Comparison of ENCODE assay signal across 25 cellular contexts in genomic region chr17:79566251-79566955, GRCh38. TPM values are rescaled to one million over a fixed set of nuclear protein-coding genes. Genes with fewer than 3 reads are reported as not detected.
DNase-seq lines count a peak whose midpoint lies in the region; ATAC-seq, FAIRE-seq and TF ChIP-seq lines count a peak whose summit lies in the region.
"Had no signal": no experiment of that assay in that cellular context is flagged by ENCODE, and none has a peak within 500 bp of the region (broad histone marks: within the 10 kb centered on the region; RNA-seq: fewer than 3 reads in every experiment).

No MANE protein-coding gene starts in this region.

- intact Hi-C loops in posterior vena cava (cut with DNase I) = no loop called here

- H3K9ac ChIP-seq in H1 (replicated peaks in 1 of 4; ENCODE audit: extremely low read depth in 1 of 4, low read depth in 3 of 4, low read length in 3 of 4) (no peak overlapping the region), trophoblast cell (ENCODE audit: low read length) (no peak overlapping the region)
- H3K9ac ChIP-seq: BLaER1 had no signal

- POLR2A ChIA-PET in A549 (lab: Yijun Ruan, JAX) (interaction anchor here (0.6 kb wide), 2 partner anchors 23 to 131 kb away, joined by 3 read pairs; no protein-coding TSS in a partner anchor), H1 (lab: Charles Lee; ENCODE audit: partially characterized antibody) (no interaction called here)

- DNase-seq in A549 (ENCODE audit: low read depth in 1 of 2, low spot score in 1 of 2) (no peak), caudate nucleus (lab: John Stamatoyannopoulos, UW) (no peak), H1 (ENCODE audit: low read depth in 1 of 2, low spot score in 2 of 2) (no peak), posterior vena cava (ENCODE audit: low spot score) (peak; percentile 55), trophoblast cell (no peak), GM19238 (ENCODE audit: insufficient read length, low spot score) (no peak), hippocampal formation (lab: John Stamatoyannopoulos, UW) (no peak), NCI-H2107 treated with DMSO at 0.1 percent for 48 hours (lab: John Stamatoyannopoulos, UW; ENCODE audit: unreplicated experiment) (no peak)
- DNase-seq: Calu3; CD8-positive, alpha-beta T cell; DMS53; DND-41; EL; H7; HFFc6 had no signal

- ATAC-seq in A549 = no peak
- ATAC-seq: CD8-positive, alpha-beta T cell; GM23338; HCT116 had no signal

- WGBS in A549 (ENCODE audit: missing lambda C conversion rate) = 92% methylated on average over 12 of the region's 12 CpGs
- 92% methylated on average over 12 of the region's 12 CpGs; no CpG with 5 or more reads in 1 of the 2 experiments for WGBS in H1 (ENCODE audit: extremely low coverage in 1 of 2, insufficient coverage in 1 of 2, insufficient read length in 1 of 2, insufficient replicate concordance in 2 of 2, low coverage in 1 of 2, low lambda C conversion rate in 2 of 2, missing lambda C conversion rate in 1 of 2), 2 experiments
- no CpG with 5 or more reads among the region's 12 CpGs for WGBS in trophoblast cell (ENCODE audit: extremely low coverage, insufficient coverage, insufficient read length)

- TF ChIP-seq RAD21 in A549 (conservative IDR thresholded peaks at IDR 0.05 in 1 of 2, IDR thresholded peaks at IDR 0.05 in 1 of 2) = no peak
- no peak for TF ChIP-seq RAD21 in H1 (IDR thresholded peaks at IDR 0.05 in 1 of 2, conservative IDR thresholded peaks at IDR 0.05 in 1 of 2; ENCODE audit: low read depth in 2 of 2, low read length in 2 of 2)

- H3K27me3 ChIP-seq in H1 (replicated peaks in 1 of 4; ENCODE audit: control insufficient read depth in 3 of 4, extremely low read depth in 1 of 4, insufficient read depth in 3 of 4, low read length in 3 of 4) = no peaks in the 10 kb centered on the region
- no peaks in the 10 kb centered on the region for H3K27me3 ChIP-seq in trophoblast cell (ENCODE audit: insufficient read depth, low read length)
- H3K27me3 ChIP-seq: BLaER1 had no signal

- H2BK120ac ChIP-seq in H1 (replicated peaks; ENCODE audit: low read depth, low read length) (no peak overlapping the region), trophoblast cell (ENCODE audit: insufficient read depth, low read length, poor library complexity) (no peak overlapping the region)

- H4K91ac ChIP-seq in H1 (replicated peaks; ENCODE audit: insufficient read length, low read length) (no peak overlapping the region), trophoblast cell (ENCODE audit: low read depth, low read length) (no peak overlapping the region)

- TF ChIP-seq EP300 in A549 (IDR thresholded peaks at IDR 0.05) (no peak), H1 (IDR thresholded peaks at IDR 0.05; ENCODE audit: borderline replicate concordance in 1 of 2, low read depth in 2 of 2, low read length in 2 of 2) (no peak)

- FAIRE-seq in A549 (lab: Jason Lieb, UNC) (no peak), H1 (lab: Jason Lieb, UNC) (no peak)
- FAIRE-seq: GM12891, HTR-8/SVneo had no signal

- H4K8ac ChIP-seq in H1 (ENCODE audit: extremely low read depth, insufficient read depth, low read length) (peak overlapping the region; percentile 40; the same call in 1 of the 2 replicates), trophoblast cell (ENCODE audit: low read depth, low read length) (no peak overlapping the region)

- H3K23me2 ChIP-seq in H1 (ENCODE audit: low read depth, low read length) = peaks cover 8% of the 10 kb centered on the region; the same call in 1 of the 2 replicates

- CTCF ChIA-PET in A549 (lab: Yijun Ruan, JAX) = interaction anchor here (0.8 to 1.7 kb wide), 3 partner anchors 11 to 174 kb away, joined by 3 to 4 read pairs (median 3); no protein-coding TSS in a partner anchor
- CTCF ChIA-PET in H1 (lab: Charles Lee; ENCODE audit: partially characterized antibody) = interaction anchor here (0.7 to 1.4 kb wide), 5 partner anchors 14 to 166 kb away, joined by 3 read pairs; no protein-coding TSS in a partner anchor

- H3K4me1 ChIP-seq in A549 (peaks cover 42% of the 10 kb centered on the region), H1 (replicated peaks in 1 of 4; ENCODE audit: control insufficient read depth in 3 of 4, insufficient read depth in 4 of 4, low read length in 3 of 4) (no peaks in the 10 kb centered on the region; a peak in 1 of 7 replicates), trophoblast cell (ENCODE audit: control insufficient read depth in 1 of 2, insufficient read depth in 2 of 2, low read length in 2 of 2) (no peaks in the 10 kb centered on the region)

- H3K23ac ChIP-seq in H1 (ENCODE audit: insufficient read length) (no peak overlapping the region), trophoblast cell (ENCODE audit: low read length) (no peak overlapping the region)

- H2BK5ac ChIP-seq in H1 (ENCODE audit: low read depth, low read length) (no peak overlapping the region), trophoblast cell (ENCODE audit: low read depth, low read length, poor library complexity) (no peak overlapping the region)

- H3K79me2 ChIP-seq in H1 (ENCODE audit: control insufficient read depth in 1 of 2, insufficient read depth in 2 of 2, low read length in 2 of 2) (no peaks in the 10 kb centered on the region), trophoblast cell (ENCODE audit: control insufficient read depth, insufficient read depth, low read length, poor library complexity) (no peaks in the 10 kb centered on the region)

- H3K4me2 ChIP-seq in A549 = no peak overlapping the region
- H3K4me2 ChIP-seq in H1 (ENCODE audit: insufficient read depth in 1 of 2, low read depth in 2 of 2, low read length in 2 of 2) = no peak overlapping the region
- H3K4me2 ChIP-seq in trophoblast cell (ENCODE audit: low read length) = no peak overlapping the region
- H3K4me2 ChIP-seq: BLaER1, GM23338 had no signal

- H3K18ac ChIP-seq in H1 (ENCODE audit: extremely low read depth, low read length) (no peak overlapping the region), trophoblast cell (ENCODE audit: low read length) (no peak overlapping the region)

- TF ChIP-seq POLR2A in A549 (IDR thresholded peaks at IDR 0.05; ENCODE audit: low read length) (no peak), H1 (IDR thresholded peaks at IDR 0.05; ENCODE audit: control extremely low read depth in 1 of 2, low read depth in 2 of 2, low read length in 2 of 2) (no peak)

- no peak overlapping the region for H4K5ac ChIP-seq in H1 (ENCODE audit: insufficient read length, low read depth, low read length)

- H3K27ac ChIP-seq in A549 (peak overlapping the region; percentile 52 to 89; a peak in 4 of 6 replicates), caudate nucleus (ENCODE audit: low read depth, low read length) (peak overlapping the region; percentile 41), H1 (ENCODE audit: low read depth, low read length) (no peak overlapping the region), trophoblast cell (ENCODE audit: low read depth, low read length) (no peak overlapping the region)
- H3K27ac ChIP-seq: 22Rv1, BLaER1 had no signal

- peaks cover 0 to 5% of the 10 kb centered on the region in 2 experiments for H4K20me1 ChIP-seq in H1 (replicated peaks in 1 of 2; ENCODE audit: control insufficient read depth in 1 of 2, insufficient read depth in 2 of 2, low read length in 2 of 2)
- H4K20me1 ChIP-seq: BLaER1 had no signal

- no peak overlapping the region for H2BK15ac ChIP-seq in H1 (ENCODE audit: low read length)

- H3K36me3 ChIP-seq in H1 (ENCODE audit: control insufficient read depth in 2 of 4, insufficient read depth in 4 of 4, low read length in 3 of 4) (no peaks in the 10 kb centered on the region), trophoblast cell (ENCODE audit: control insufficient read depth in 1 of 2, insufficient read depth in 2 of 2, low read length in 2 of 2) (no peaks in the 10 kb centered on the region)
- H3K36me3 ChIP-seq: BLaER1 had no signal

- H3K9me3 ChIP-seq in A549 (no peaks in the 10 kb centered on the region), H1 (ENCODE audit: insufficient read depth in 2 of 2, low read depth in 1 of 2, low read length in 1 of 2) (no peaks in the 10 kb centered on the region), trophoblast cell (ENCODE audit: insufficient read depth, low read depth, low read length) (peaks cover 4% of the 10 kb centered on the region)
- H3K9me3 ChIP-seq: BLaER1 had no signal

- no peak overlapping the region for H3K56ac ChIP-seq in H1 (replicated peaks; ENCODE audit: insufficient read length, low read depth, low read length)

- no peak overlapping the region for H2AK5ac ChIP-seq in H1 (ENCODE audit: low read depth, low read length)
- H2AK5ac ChIP-seq in trophoblast cell (ENCODE audit: low read length) = no peak overlapping the region

- H2BK12ac ChIP-seq in H1 (ENCODE audit: low read depth, low read length) = no peak overlapping the region
- no peak overlapping the region for H2BK12ac ChIP-seq in trophoblast cell (ENCODE audit: low read length)

- H3K4ac ChIP-seq in H1 (replicated peaks; ENCODE audit: insufficient read length, low read depth, low read length) (no peak overlapping the region), trophoblast cell (ENCODE audit: low read depth, low read length) (no peak overlapping the region)

- no peak overlapping the region for H3K14ac ChIP-seq in H1 (ENCODE audit: insufficient read length)
- H3K14ac ChIP-seq in trophoblast cell (ENCODE audit: low read length) = no peak overlapping the region

- TF ChIP-seq CTCF in A549 (IDR thresholded peaks at IDR 0.05) (no peak), H1 (IDR thresholded peaks at IDR 0.05; ENCODE audit: control extremely low read depth in 1 of 3, insufficient read depth in 1 of 3, low read depth in 1 of 3, low read length in 3 of 3) (no peak)

- no peak overlapping the region for H3K4me3 ChIP-seq in A549
- H3K4me3 ChIP-seq in H1 (ENCODE audit: extremely low read depth in 1 of 4, insufficient read depth in 2 of 4, low read depth in 3 of 4, low read length in 4 of 4) = no peak overlapping the region
- no peak overlapping the region for H3K4me3 ChIP-seq in trophoblast cell (ENCODE audit: low read depth, low read length)
- H3K4me3 ChIP-seq: BLaER1, GM23338 had no signal

- no peaks in the 10 kb centered on the region for H3K79me1 ChIP-seq in H1 (ENCODE audit: low read depth, low read length)
- H3K79me1 ChIP-seq in trophoblast cell (ENCODE audit: low read length) = no peaks in the 10 kb centered on the region

- no peak overlapping the region for H4K12ac ChIP-seq in trophoblast cell (ENCODE audit: low read depth, low read length)

- H2AFZ ChIP-seq in H1 (ENCODE audit: low read length) = no peak overlapping the region
- H2AFZ ChIP-seq in trophoblast cell (ENCODE audit: insufficient read depth, low read length, poor library complexity) = no peak overlapping the region
- H2AFZ ChIP-seq: GM23338 had no signal

- H2BK20ac ChIP-seq in H1 (ENCODE audit: low read length) = no peak overlapping the region

RNA-seq across cellular contexts. Expression of gene RBFOX3, which starts 44.4 kb away (rescaled TPM):
- polyA plus RNA-seq in A549 (2011; rRNA removed) (3.3 and 6.7 TPM in 2 replicates), A549 (2017; fragmentation: RNase III; extraction: RNeasy Plus Mini Kit Qiagen cat#74134 plus additional on column Dnase treatment) (2.6 to 3.4 TPM (median 3.1 TPM) in 3 replicates), H1 (2011; rRNA removed) (8.0 and 13.9 TPM in 2 replicates)
- 1.3 and 1.6 TPM in 2 replicates for polyA plus RNA-seq in A549 (2012; cell fraction: cytosol; rRNA removed)
- 3.6 and 4.5 TPM in 2 replicates for polyA plus RNA-seq in A549 (2012; cell fraction: nucleus; rRNA removed)
- 6.7 and 9.9 TPM in 2 replicates for polyA minus RNA-seq in A549 (2011; rRNA and poly(A)+ RNA removed)
- 19.7 and 26.2 TPM in 2 replicates for total RNA-seq in H1 (2021; fragmentation: NEBNext Ultra II Directional; extraction: Animal tissue kit (Norgen Biotek cat#: 25700))
- polyA plus RNA-seq in H1 (2011; cell fraction: cytosol; rRNA removed) = 10.0 TPM
- polyA plus RNA-seq in H1 (2011; cell fraction: nucleus; rRNA removed) = 20.8 TPM
- 17.5 to 29.6 TPM (median 23.9 TPM) in 4 replicates for polyA plus RNA-seq in H1 (2012, experiment 1 of 2)
- polyA plus RNA-seq in H1 (2012, experiment 2 of 2) = 11.2 TPM
- 33.0 TPM for polyA plus RNA-seq in H1 (2013, experiment 1 of 2)
- polyA plus RNA-seq in H1 (2013, experiment 2 of 2) = 28.2 TPM
- polyA minus RNA-seq in H1 (2011; rRNA and poly(A)+ RNA removed) = 1.9 and 2.5 TPM in 2 replicates
- 6.4 TPM for polyA minus RNA-seq in H1 (2011; cell fraction: cytosol; rRNA and poly(A)+ RNA removed)
- 14.4 TPM for polyA minus RNA-seq in H1 (2011; cell fraction: nucleus; rRNA and poly(A)+ RNA removed)
- 10 to 100 TPM in 1 of 2 donors, 1 to 10 TPM in 1; 7.1 to 21.6 TPM for total RNA-seq in posterior vena cava
- polyA plus RNA-seq in trophoblast cell (2013) = 0.04 TPM in 1 of 2 replicates, not detected in the other
- total RNA-seq: A673; Calu3; CD8-positive, alpha-beta T cell; G401; HFFc6 had no signal
- polyA plus RNA-seq: AG04450, IgD-negative memory B cell had no signal

Comparison
In these comparisons a context has a peak if more than half of its experiments do, and no peak if none do; other contexts are left out.
1. H3K27ac ChIP-seq: peak in A549 (2 of 2) and caudate nucleus (single experiment); none in H1 (single experiment) and trophoblast cell (single experiment).